In the genomic region with DNA sequence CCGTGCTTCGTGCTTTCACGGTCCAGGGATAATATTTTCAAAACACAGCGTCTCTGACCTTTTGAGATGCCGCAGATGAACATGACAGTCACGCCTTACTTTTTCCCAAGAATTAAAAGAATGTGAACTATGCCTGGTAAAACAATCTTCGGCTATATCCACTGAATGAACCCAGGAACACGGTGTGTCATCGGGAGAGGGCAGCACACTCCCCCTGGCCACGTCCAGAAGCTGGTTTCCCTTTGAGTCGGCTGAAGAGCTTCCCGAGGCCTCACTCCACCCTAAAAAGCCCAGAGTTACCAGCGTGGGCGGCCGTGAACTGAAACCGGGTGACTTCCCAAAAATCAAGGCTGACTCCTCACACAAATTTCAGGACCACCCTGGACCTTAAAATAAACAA, we compare ENCODE assay signal across 14 cellular contexts. TPM values are rescaled to one million over a fixed set of nuclear protein-coding genes. Genes with fewer than 3 reads are reported as not detected.
DNase-seq lines count a peak whose midpoint lies in the region; ATAC-seq and TF ChIP-seq lines count a peak whose summit lies in the region.
"Had no signal": no experiment of that assay in that cellular context is flagged by ENCODE, and none has a peak within 500 bp of the region (broad histone marks: within the 10 kb centered on the region; RNA-seq: fewer than 3 reads in every experiment).

No MANE protein-coding gene starts in this region.

- DNase-seq in AG20443 (ENCODE audit: low spot score) (peak; percentile 29), LoVo (ENCODE audit: low spot score) (peak; percentile 24), choroid plexus epithelial cell (ENCODE audit: low read depth) (peak; percentile 41), mesendoderm (peak; percentile 20), GM19240 (ENCODE audit: insufficient read length, low spot score) (no peak)
- DNase-seq: activated naive CD8-positive, alpha-beta T cell treated with anti-CD3 and anti-CD28 coated beads, Interleukin-2, amount 50 U/mL, for 24 hours; CD4-positive, alpha-beta T cell; KBM-7; NCI-H2081 treated with DMSO at 0.1 percent for 48 hours; OCI-M1 had no signal

- H3K4me2 ChIP-seq in mesendoderm (ENCODE audit: low read length): no peak overlapping the region

- H2BK15ac ChIP-seq in mesendoderm (replicated peaks; ENCODE audit: low read depth): no peak overlapping the region

- H3K56ac ChIP-seq in mesendoderm (ENCODE audit: low read length): no peak overlapping the region

- no peak overlapping the region for H3K23ac ChIP-seq in mesendoderm (ENCODE audit: low read length)

- H2AK5ac ChIP-seq in mesendoderm (ENCODE audit: low read length): no peak overlapping the region

- H3K4me3 ChIP-seq in choroid plexus epithelial cell (ENCODE audit: low read depth, low read length): peak overlapping the region; percentile 32
- H3K4me3 ChIP-seq in mesendoderm (ENCODE audit: low read length): no peak overlapping the region
- H3K4me3 ChIP-seq: vagina had no signal

- no peaks in the 10 kb centered on the region for H3K79me1 ChIP-seq in mesendoderm (ENCODE audit: low read length)

- no peaks in the 10 kb centered on the region for H3K79me2 ChIP-seq in mesendoderm (ENCODE audit: control insufficient read depth, insufficient read depth, low read length)

- H3K4me1 ChIP-seq in mesendoderm (ENCODE audit: control insufficient read depth, low read depth, low read length): no peaks in the 10 kb centered on the region
- H3K4me1 ChIP-seq: vagina had no signal

- no CpG with 5 or more reads among the region's 16 CpGs for WGBS in mesendoderm (ENCODE audit: extremely low coverage, insufficient coverage, low lambda C conversion rate)

- H3K27ac ChIP-seq in mesendoderm (ENCODE audit: low read depth, low read length): no peak overlapping the region
- H3K27ac ChIP-seq: vagina had no signal

- no peak overlapping the region for H4K5ac ChIP-seq in mesendoderm (ENCODE audit: low read length)

- H2BK5ac ChIP-seq in mesendoderm (ENCODE audit: low read length): no peak overlapping the region

- ATAC-seq in HG03521 (IDR thresholded peaks at IDR 0.05; ENCODE audit: unreplicated experiment) (no peak), GM21515 (IDR thresholded peaks at IDR 0.05; ENCODE audit: unreplicated experiment) (no peak), GM18519 (IDR thresholded peaks at IDR 0.05; ENCODE audit: low FRiP score, unreplicated experiment) (no peak)
- ATAC-seq: activated naive CD8-positive, alpha-beta T cell treated with anti-CD3 and anti-CD28 coated beads, Interleukin-2, amount 50 U/mL, for 24 hours had no signal

- no peak overlapping the region for H3K4ac ChIP-seq in mesendoderm (ENCODE audit: low read depth, low read length)

- no peak overlapping the region for H2BK120ac ChIP-seq in mesendoderm (ENCODE audit: low read depth, low read length)

- TF ChIP-seq CTCF in choroid plexus epithelial cell (conservative IDR thresholded peaks at IDR 0.05; ENCODE audit: low read depth, low read length): peak; percentile 41

- H3K18ac ChIP-seq in mesendoderm (ENCODE audit: low read length): no peak overlapping the region

- no peak overlapping the region for H4K8ac ChIP-seq in mesendoderm (ENCODE audit: low read depth, low read length)

- no peak overlapping the region for H3K9ac ChIP-seq in mesendoderm (ENCODE audit: low read length)

- no peaks in the 10 kb centered on the region for H3K27me3 ChIP-seq in mesendoderm (ENCODE audit: insufficient read depth, low read length, poor library complexity)
- H3K27me3 ChIP-seq: vagina had no signal

- no peaks in the 10 kb centered on the region for H3K36me3 ChIP-seq in mesendoderm (ENCODE audit: control insufficient read depth, insufficient read depth, low read length)
- H3K36me3 ChIP-seq: vagina had no signal

RNA-seq across cellular contexts. Expression of gene SHISA2, which starts 22.9 kb away (rescaled TPM):
- 1.2 TPM for polyA plus RNA-seq in mesendoderm (2013, experiment 1 of 2)
- 1.1 TPM for polyA plus RNA-seq in mesendoderm (2013, experiment 2 of 2)
